In genomic region chr11:69086741-69087524, GRCh38 we compare ENCODE assay signal across 21 cellular contexts. TPM values are rescaled to one million over a fixed set of nuclear protein-coding genes. Genes with fewer than 3 reads are reported as not detected.
DNase-seq lines count a peak whose midpoint lies in the region; ATAC-seq and TF ChIP-seq lines count a peak whose summit lies in the region.
"Had no signal": no experiment of that assay in that cellular context is flagged by ENCODE, and none has a peak within 500 bp of the region (broad histone marks: within the 10 kb centered on the region; RNA-seq: fewer than 3 reads in every experiment).

No MANE protein-coding gene starts in this region.

- ATAC-seq in Right ventricle myocardium inferior (no peak), right cardiac atrium (peak in 1 of 2 donors; percentile 38), HG03095 (IDR thresholded peaks at IDR 0.05; ENCODE audit: unreplicated experiment) (no peak), GM21381 (IDR thresholded peaks at IDR 0.05; ENCODE audit: unreplicated experiment) (no peak), GM21360 (IDR thresholded peaks at IDR 0.05; ENCODE audit: unreplicated experiment) (no peak)
- ATAC-seq: pancreas had no signal

- DNase-seq in cardiac muscle cell (ENCODE audit: low read depth in 1 of 2, low spot score in 1 of 2) (no peak), Right ventricle myocardium inferior (ENCODE audit: missing footprints) (no peak), right cardiac atrium (peak in 2 of 3 donors; percentile 55 to 66), prostate gland (ENCODE audit: low spot score) (no peak), transverse colon (no peak)
- DNase-seq: 8988T; Caco-2; effector CD8-positive, alpha-beta T cell; HCEC 1CT; head of caudate nucleus; NCI-H2029; NCI-H69; SHP77 treated with DMSO at 0.1 percent for 48 hours; spleen; stimulated activated CD4-positive, alpha-beta T cell treated with anti-CD3 and anti-CD28 coated beads, Interleukin-2, amount 100 ng/mL, for 24 hours; trophoblast cell had no signal

- in situ Hi-C loops in transverse colon (cut with MboI; ENCODE audit: low pct_ligation_motif_present in 1 of 4, low pct_unique_long_range_greater_than_20kb in 1 of 4, low sequenced_read_pairs in 3 of 4) = no loop called here

- H3K36me3 ChIP-seq in cardiac muscle cell (peaks cover 21% of the 10 kb centered on the region), prostate gland (no peaks in the 10 kb centered on the region), transverse colon (no peaks in the 10 kb centered on the region)
- H3K36me3 ChIP-seq: pancreas had no signal

- intact Hi-C loops in Right ventricle myocardium inferior (cut with DNase I) = loop anchor here (5.0 kb wide), 1 partner anchor 35 kb away; no protein-coding TSS in a partner anchor
- intact Hi-C loops in right cardiac atrium (cut with DNase I) = loop anchor here in 1 of 4 donors (10.0 kb wide), 1 partner anchor 182 kb away; the partner anchor contains the start of genes IGHMBP2 and MRPL21
- intact Hi-C loops in prostate gland (cut with DNase I) = loop anchor here (2.0 to 5.0 kb wide), 3 partner anchors 35 to 185 kb away; partner anchors contain the start of genes IGHMBP2 and MRPL21
- intact Hi-C loops in transverse colon (cut with DNase I; ENCODE audit: low total_unique reads) = loop anchor here (5.0 kb wide), 2 partner anchors 75 to 180 kb away; partner anchors contain the start of gene MRGPRF

- TF ChIP-seq CTCF in cardiac muscle cell (IDR thresholded peaks at IDR 0.05; ENCODE audit: low read depth, low read length) (no peak), prostate gland (IDR thresholded peaks at IDR 0.05) (no peak), transverse colon (IDR thresholded peaks at IDR 0.05) (no peak)

- TF ChIP-seq POLR2A in prostate gland (IDR thresholded peaks at IDR 0.05) = no peak
- no peak for TF ChIP-seq POLR2A in transverse colon (IDR thresholded peaks at IDR 0.05)

- no peaks in the 10 kb centered on the region for H3K27me3 ChIP-seq in cardiac muscle cell
- no peaks in the 10 kb centered on the region for H3K27me3 ChIP-seq in right cardiac atrium (ENCODE audit: control insufficient read depth, insufficient read depth)
- no peaks in the 10 kb centered on the region for H3K27me3 ChIP-seq in prostate gland (replicated peaks; ENCODE audit: insufficient read depth)
- H3K27me3 ChIP-seq in transverse colon = no peaks in the 10 kb centered on the region
- H3K27me3 ChIP-seq: pancreas, spleen had no signal

- WGBS in right cardiac atrium = 66% methylated on average over 18 of the region's 18 CpGs
- WGBS in prostate gland = 76% methylated on average over 14 of the region's 18 CpGs
- WGBS in transverse colon (ENCODE audit: low coverage in 1 of 2), 2 donors = 81% methylated on average over 16 of the region's 18 CpGs; no CpG with 5 or more reads in 1 of the 2 donors

- H3K27ac ChIP-seq in cardiac muscle cell = peak overlapping the region; percentile 62
- peak overlapping the region; percentile 20 for H3K27ac ChIP-seq in right cardiac atrium (ENCODE audit: low read length)
- peak overlapping the region; percentile 35 to 53 for H3K27ac ChIP-seq in prostate gland
- peak overlapping the region; percentile 57 to 85 (median 72) for H3K27ac ChIP-seq in transverse colon
- H3K27ac ChIP-seq: pancreas, spleen had no signal

- no peak overlapping the region for H3K4me3 ChIP-seq in cardiac muscle cell
- no peak overlapping the region for H3K4me3 ChIP-seq in right cardiac atrium (ENCODE audit: low read length)
- no peak overlapping the region for H3K4me3 ChIP-seq in prostate gland
- H3K4me3 ChIP-seq in transverse colon = no peak overlapping the region
- H3K4me3 ChIP-seq: coronary artery, pancreas, spleen had no signal

- no peak for TF ChIP-seq EP300 in transverse colon (IDR thresholded peaks at IDR 0.05; ENCODE audit: low read depth)

- H3K4me1 ChIP-seq in cardiac muscle cell (ENCODE audit: low read depth) (peaks cover 8% of the 10 kb centered on the region), right cardiac atrium (ENCODE audit: control insufficient read depth, insufficient read depth, low read length) (no peaks in the 10 kb centered on the region), prostate gland (replicated peaks) (no peaks in the 10 kb centered on the region), transverse colon (peaks cover 0 to 14% (median 4%) of the 10 kb centered on the region in 4 donors)
- H3K4me1 ChIP-seq: Caco-2 had no signal

- H3K9me3 ChIP-seq in cardiac muscle cell (ENCODE audit: low read depth) (no peaks in the 10 kb centered on the region), right cardiac atrium (ENCODE audit: control insufficient read depth, low read length) (no peaks in the 10 kb centered on the region), prostate gland (no peaks in the 10 kb centered on the region), transverse colon (no peaks in the 10 kb centered on the region)
- H3K9me3 ChIP-seq: Caco-2, pancreas had no signal

RNA-seq across cellular contexts. Expression of gene TPCN2, which starts 38.2 kb away (rescaled TPM):
- total RNA-seq in cardiac muscle cell (25.5 and 39.4 TPM in 2 replicates), Right ventricle myocardium inferior (9.1 TPM), right cardiac atrium (10 to 100 TPM in 1 of 4 donors, 1 to 10 TPM in 3; 7.2 to 11.1 (median 9.0) TPM), prostate gland (10 to 100 TPM; 17.6 to 31.0 TPM), transverse colon (10 to 100 TPM; 16.8 to 25.4 (median 20.7) TPM)
- polyA plus RNA-seq in cardiac muscle cell (42.2 and 50.1 TPM in 2 replicates), right cardiac atrium (7.0 TPM)

Comparison
In these comparisons a context has a peak if more than half of its experiments do, and no peak if none do; other contexts are left out.
1. DNase-seq: peak in right cardiac atrium (2 of 3); none in cardiac muscle cell (0 of 2), Right ventricle myocardium inferior (single experiment), prostate gland (single experiment) and transverse colon (single experiment).
2. H3K27ac ChIP-seq: peak in every context shown above with its lines; median percentile 72 in transverse colon; 62 in cardiac muscle cell; 44 in prostate gland; 20 in right cardiac atrium.